Comparison of ENCODE assay signal across 1 cellular context in genomic region chr1:184805667-184806295, GRCh38.
TF ChIP-seq lines count a peak whose summit lies in the region.

No MANE protein-coding gene starts in this region.

TF ChIP-seq in GM12878, 131 proteins besides CTCF, POLR2A, EP300 and RAD21 (continued from another document and continues in another):
- no peak for TF ChIP-seq HDAC2 (IDR thresholded peaks at IDR 0.05)
- TF ChIP-seq BRCA1 (IDR thresholded peaks at IDR 0.05; ENCODE audit: low read depth, low read length) = no peak
- no peak for TF ChIP-seq RBBP5 (conservative IDR thresholded peaks at IDR 0.05)
- TF ChIP-seq MLLT1 (IDR thresholded peaks at IDR 0.05) = no peak
- TF ChIP-seq RB1 (IDR thresholded peaks at IDR 0.05; ENCODE audit: borderline replicate concordance) = peak; percentile 63; the same call in 1 of the 2 replicates
- no peak for TF ChIP-seq NKRF (conservative IDR thresholded peaks at IDR 0.05)
- TF ChIP-seq SMAD1 (IDR thresholded peaks at IDR 0.05; ENCODE audit: low read depth, partially characterized antibody) = no peak
- 0 out of 2 replicates have a peak, but pooled peaks have one; percentile 19 for TF ChIP-seq IKZF1 (conservative IDR thresholded peaks at IDR 0.05)
- 0 out of 2 replicates have a peak, but pooled peaks have one; percentile 23 for TF ChIP-seq IRF4 (IDR thresholded peaks at IDR 0.05; ENCODE audit: low read depth, low read length)
- TF ChIP-seq NR2C1 (IDR thresholded peaks at IDR 0.05) = no peak
- 0 out of 2 replicates have a peak, but pooled peaks have one; percentile 14 for TF ChIP-seq JUNB (IDR thresholded peaks at IDR 0.05)
- no peak for TF ChIP-seq ATF7 (IDR thresholded peaks at IDR 0.05; ENCODE audit: low read depth)
- TF ChIP-seq SPI1 (IDR thresholded peaks at IDR 0.05; ENCODE audit: borderline replicate concordance, insufficient read depth, low read depth, low read length) = no peak
- TF ChIP-seq NFXL1 (IDR thresholded peaks at IDR 0.05; ENCODE audit: borderline replicate concordance) = no peak
- TF ChIP-seq MTA2 (IDR thresholded peaks at IDR 0.05; ENCODE audit: low read depth) = no peak
- no peak for TF ChIP-seq NFYA (IDR thresholded peaks at IDR 0.05; ENCODE audit: borderline replicate concordance, low read depth, low read length)
- no peak for TF ChIP-seq CEBPB (IDR thresholded peaks at IDR 0.05; ENCODE audit: borderline replicate concordance in 1 of 2, low read depth in 2 of 2, low read length in 2 of 2)
- TF ChIP-seq GABPA (IDR thresholded peaks at IDR 0.05; ENCODE audit: low read depth) = no peak
- 0 out of 2 replicates have a peak, but pooled peaks have one; percentile 56 for TF ChIP-seq MEF2A (IDR thresholded peaks at IDR 0.05; ENCODE audit: insufficient read depth, low read depth, low read length)
- TF ChIP-seq SIX5 (IDR thresholded peaks at IDR 0.05; ENCODE audit: low read depth, low read length, severe bottlenecking) = no peak
- TF ChIP-seq MEF2B (IDR thresholded peaks at IDR 0.05; ENCODE audit: partially characterized antibody, poor library complexity, severe bottlenecking) = no peak
- TF ChIP-seq TCF3 (IDR thresholded peaks at IDR 0.05; ENCODE audit: borderline replicate concordance, insufficient read depth, low read depth, low read length) = no peak
- no peak for TF ChIP-seq MXI1 (IDR thresholded peaks at IDR 0.05; ENCODE audit: low read depth, low read length)
- TF ChIP-seq E2F4 (IDR thresholded peaks at IDR 0.05; ENCODE audit: low read depth, low read length) = no peak
- TF ChIP-seq CUX1 (IDR thresholded peaks at IDR 0.05; ENCODE audit: insufficient replicate concordance, low read depth, low read length) = no peak
- TF ChIP-seq SRF (IDR thresholded peaks at IDR 0.05; ENCODE audit: low read depth in 2 of 2, low read length in 2 of 2) = no peak
- no peak for TF ChIP-seq SP1 (IDR thresholded peaks at IDR 0.05; ENCODE audit: low read depth, low read length)
- peak; percentile 67; the same call in 1 of the 2 replicates for TF ChIP-seq CREB1 (IDR thresholded peaks at IDR 0.05; ENCODE audit: low read depth)
- no peak for TF ChIP-seq ZNF274 (IDR thresholded peaks at IDR 0.05; ENCODE audit: insufficient read depth, insufficient read length)
- TF ChIP-seq WRNIP1 (IDR thresholded peaks at IDR 0.05; ENCODE audit: borderline replicate concordance, low read depth, low read length) = no peak
- no peak for TF ChIP-seq BCL11A (IDR thresholded peaks at IDR 0.05; ENCODE audit: low read depth, low read length)
- no peak for TF ChIP-seq SMAD5 (IDR thresholded peaks at IDR 0.05; ENCODE audit: low read depth)
- no peak for TF ChIP-seq RELB (IDR thresholded peaks at IDR 0.05; ENCODE audit: low read depth)
- TF ChIP-seq ZNF217 (IDR thresholded peaks at IDR 0.05) = no peak
- no peak for TF ChIP-seq ZNF384 (IDR thresholded peaks at IDR 0.05; ENCODE audit: borderline replicate concordance, low read depth, low read length)
- no peak for TF ChIP-seq ZNF687 (IDR thresholded peaks at IDR 0.05)
- peak; percentile 57 for TF ChIP-seq SKIL (IDR thresholded peaks at IDR 0.05; ENCODE audit: low read depth, poor library complexity, severe bottlenecking)
- TF ChIP-seq ETV6 (conservative IDR thresholded peaks at IDR 0.05 in 1 of 2, IDR thresholded peaks at IDR 0.05 in 1 of 2; ENCODE audit: borderline replicate concordance in 1 of 2, low read depth in 1 of 2) = no peak
- TF ChIP-seq ESRRA (IDR thresholded peaks at IDR 0.05; ENCODE audit: low read length) = no peak
- TF ChIP-seq BCLAF1 (IDR thresholded peaks at IDR 0.05) = no peak
- no peak for TF ChIP-seq YBX1 (IDR thresholded peaks at IDR 0.05)
- TF ChIP-seq MYC (IDR thresholded peaks at IDR 0.05; ENCODE audit: insufficient read depth, insufficient read length, insufficient replicate concordance, low read length, severe bottlenecking) = no peak
